ENCODE assay signal across 9 cellular contexts in genomic region chr3:141368925-141369794, GRCh38. TPM values are rescaled to one million over a fixed set of nuclear protein-coding genes. Genes with fewer than 3 reads are reported as not detected.
A peak's percentile ranks its signal among the peaks of the same experiment; 100 is the strongest.
DNase-seq lines count a peak whose midpoint lies in the region; ATAC-seq, FAIRE-seq and TF ChIP-seq lines count a peak whose summit lies in the region.
"Had no signal": no experiment of that assay in that cellular context is flagged by ENCODE, and none has a peak within 500 bp of the region (broad histone marks: within the 10 kb centered on the region; RNA-seq: fewer than 3 reads in every experiment).

No MANE protein-coding gene starts in this region.

- H3K9me3 ChIP-seq in PC-3 (ENCODE audit: low read length) = no peaks in the 10 kb centered on the region
- H3K9me3 ChIP-seq in H1 (ENCODE audit: insufficient read depth in 2 of 2, low read depth in 1 of 2, low read length in 1 of 2) = no peaks in the 10 kb centered on the region
- H3K9me3 ChIP-seq in CD4-positive, alpha-beta T cell (ENCODE audit: control insufficient read depth, low read length) = no peaks in the 10 kb centered on the region

- H3K14ac ChIP-seq in H1 (ENCODE audit: insufficient read length) = no peak overlapping the region

- H3K4me2 ChIP-seq in PC-3 (ENCODE audit: low read length) (peak overlapping the region; percentile 84), H1 (ENCODE audit: insufficient read depth in 1 of 2, low read depth in 2 of 2, low read length in 2 of 2) (peak overlapping the region in 1 of 2 experiments; percentile 39; a peak in 1 of 4 replicates)

- H3K9me2 ChIP-seq in PC-3 (replicated peaks; ENCODE audit: low read length) = no peaks in the 10 kb centered on the region

- H3K79me2 ChIP-seq in PC-3 (ENCODE audit: low read length) (peaks cover 10% of the 10 kb centered on the region), H1 (ENCODE audit: control insufficient read depth in 1 of 2, insufficient read depth in 2 of 2, low read length in 2 of 2) (no peaks in the 10 kb centered on the region)

- no peak for TF ChIP-seq RAD21 in H1 (IDR thresholded peaks at IDR 0.05 in 1 of 2, conservative IDR thresholded peaks at IDR 0.05 in 1 of 2; ENCODE audit: low read depth in 2 of 2, low read length in 2 of 2)

- no peak overlapping the region for H3K56ac ChIP-seq in H1 (replicated peaks; ENCODE audit: insufficient read length, low read depth, low read length)

- H3K36me3 ChIP-seq in PC-3 (ENCODE audit: low read depth, low read length) (no peaks in the 10 kb centered on the region), H1 (ENCODE audit: control insufficient read depth in 2 of 4, insufficient read depth in 4 of 4, low read length in 3 of 4) (no peaks in the 10 kb centered on the region)

- no peaks in the 10 kb centered on the region for H3K9me3 Mint-ChIP-seq in osteocyte (ENCODE audit: unreplicated experiment)
- no peaks in the 10 kb centered on the region for H3K9me3 Mint-ChIP-seq in CD4-positive, alpha-beta T cell
- H3K9me3 Mint-ChIP-seq: stimulated activated naive CD8-positive, alpha-beta T cell treated with anti-CD3 and anti-CD28 coated beads, Interleukin-15, amount 100 ng/mL, for 72 hours had no signal

- no peak overlapping the region for H2BK20ac ChIP-seq in H1 (ENCODE audit: low read length)

- H2BK15ac ChIP-seq in H1 (ENCODE audit: low read length) = no peak overlapping the region

- TSS peak; percentile 11 for BruUV-seq in PC-3 (replicated peaks; lab: Mats Ljungman, UMichigan)

- H3K4me1 ChIP-seq in PC-3 (ENCODE audit: insufficient read depth, low read length) = peaks cover 48% of the 10 kb centered on the region
- H3K4me1 ChIP-seq in H1 (replicated peaks in 1 of 4; ENCODE audit: control insufficient read depth in 3 of 4, insufficient read depth in 4 of 4, low read length in 3 of 4) = peaks cover 2 to 13% (median 8%) of the 10 kb centered on the region in 4 experiments

- peak overlapping the region; percentile 58; the same call in 1 of the 2 replicates for H2BK5ac ChIP-seq in H1 (ENCODE audit: low read depth, low read length)

- no peak for FAIRE-seq in H1 (lab: Jason Lieb, UNC)

- H4K20me1 ChIP-seq in PC-3 (ENCODE audit: low read length) (no peaks in the 10 kb centered on the region), H1 (replicated peaks in 1 of 2; ENCODE audit: control insufficient read depth in 1 of 2, insufficient read depth in 2 of 2, low read length in 2 of 2) (no peaks in the 10 kb centered on the region)

- peak overlapping the region; percentile 64 for H3K4me3 Mint-ChIP-seq in osteocyte (ENCODE audit: unreplicated experiment)
- H3K4me3 Mint-ChIP-seq in CD4-positive, alpha-beta T cell = no peak overlapping the region
- H3K4me3 Mint-ChIP-seq: stimulated activated naive CD8-positive, alpha-beta T cell treated with anti-CD3 and anti-CD28 coated beads, Interleukin-15, amount 100 ng/mL, for 72 hours had no signal

- intact Hi-C loops in PC-3 (cut with micrococcal nuclease) = loop anchor here (5.0 kb wide), 1 partner anchor 57 kb away; no protein-coding TSS in a partner anchor
- intact Hi-C loops in CD4-positive, alpha-beta T cell (cut with DNase I, micrococcal nuclease) = loop anchor here in 1 of 2 experiments (2.0 to 5.0 kb wide), 2 partner anchors 57 to 84 kb away; no protein-coding TSS in a partner anchor

- ATAC-seq in PC-3 = no peak
- ATAC-seq in CD4-positive, alpha-beta T cell (ENCODE audit: poor library complexity) = no peak
- no peak for ATAC-seq in GM21526 (IDR thresholded peaks at IDR 0.05; ENCODE audit: low FRiP score, unreplicated experiment)

- CTCF ChIA-PET in PC-3 (lab: Charles Lee) = no interaction called here
- CTCF ChIA-PET in H1 (lab: Charles Lee; ENCODE audit: partially characterized antibody) = interaction anchor here (0.9 to 4.5 kb wide), 16 partner anchors 9 to 192 kb away, joined by 3 to 31 read pairs (median 4); no protein-coding TSS in a partner anchor
- CTCF ChIA-PET in CD4-positive, alpha-beta T cell (lab: Charles Lee) = interaction anchor here (1.3 to 2.8 kb wide), 11 partner anchors 8 to 85 kb away, joined by 4 to 20 read pairs (median 8); no protein-coding TSS in a partner anchor

- no peaks in the 10 kb centered on the region for H3K23me2 ChIP-seq in H1 (ENCODE audit: low read depth, low read length)

- no peak for TF ChIP-seq EP300 in H1 (IDR thresholded peaks at IDR 0.05; ENCODE audit: borderline replicate concordance in 1 of 2, low read depth in 2 of 2, low read length in 2 of 2)

- H2AK5ac ChIP-seq in H1 (ENCODE audit: low read depth, low read length) = no peak overlapping the region

- 88% methylated on average over 14 of the region's 15 CpGs; no CpG with 5 or more reads in 1 of the 2 experiments for WGBS in H1 (ENCODE audit: extremely low coverage in 1 of 2, insufficient coverage in 1 of 2, insufficient read length in 1 of 2, insufficient replicate concordance in 2 of 2, low coverage in 1 of 2, low lambda C conversion rate in 2 of 2, missing lambda C conversion rate in 1 of 2), 2 experiments

- H2AFZ ChIP-seq in PC-3 (ENCODE audit: low read length) (peak overlapping the region; percentile 32; the same call in 1 of the 2 replicates), H1 (ENCODE audit: low read length) (no peak overlapping the region)

- H3K27me3 ChIP-seq in PC-3 (ENCODE audit: low read length) = no peaks in the 10 kb centered on the region
- no peaks in the 10 kb centered on the region for H3K27me3 ChIP-seq in H1 (replicated peaks in 1 of 4; ENCODE audit: control insufficient read depth in 3 of 4, extremely low read depth in 1 of 4, insufficient read depth in 3 of 4, low read length in 3 of 4)
- H3K27me3 ChIP-seq in CD4-positive, alpha-beta T cell (ENCODE audit: control insufficient read depth, insufficient read depth, low read length) = no peaks in the 10 kb centered on the region

- H4K8ac ChIP-seq in H1 (ENCODE audit: extremely low read depth, insufficient read depth, low read length) = no peak overlapping the region

- DNase-seq in PC-3 = peak; percentile 48
- DNase-seq in H1 (ENCODE audit: low read depth in 1 of 2, low spot score in 2 of 2) = no peak
- no peak for DNase-seq in osteocyte (ENCODE audit: extremely low spot score, unreplicated experiment)
- no peak for DNase-seq in CD4-positive, alpha-beta T cell
- no peak for DNase-seq in NCI-H2196 treated with DMSO at 0.1 percent for 48 hours (lab: John Stamatoyannopoulos, UW; ENCODE audit: unreplicated experiment)
- DNase-seq in COLO668 (lab: John Stamatoyannopoulos, UW; ENCODE audit: unreplicated experiment) = no peak

- H3K4me3 ChIP-seq in PC-3 (ENCODE audit: low read length) = peak overlapping the region; percentile 56
- peak overlapping the region in 1 of 4 experiments; percentile 21; a peak in 1 of 8 replicates for H3K4me3 ChIP-seq in H1 (ENCODE audit: extremely low read depth in 1 of 4, insufficient read depth in 2 of 4, low read depth in 3 of 4, low read length in 4 of 4)

- H3K4me1 Mint-ChIP-seq in osteocyte (ENCODE audit: unreplicated experiment) = peaks cover 56% of the 10 kb centered on the region
- H3K4me1 Mint-ChIP-seq in CD4-positive, alpha-beta T cell (ENCODE audit: low read depth) = peaks cover 8% of the 10 kb centered on the region

- TF ChIP-seq CTCF in C4-2B (conservative IDR thresholded peaks at IDR 0.05) (no peak), PC-3 (conservative IDR thresholded peaks at IDR 0.05; ENCODE audit: low read depth, low read length) (no peak), H1 (IDR thresholded peaks at IDR 0.05; ENCODE audit: control extremely low read depth in 1 of 3, insufficient read depth in 1 of 3, low read depth in 1 of 3, low read length in 3 of 3) (no peak), osteocyte (IDR thresholded peaks at IDR 0.05) (no peak)
- no peak for TF ChIP-seq CTCF in CD4-positive, alpha-beta T cell (IDR thresholded peaks at IDR 0.05)

- peak overlapping the region; percentile 98 for H3K27ac Mint-ChIP-seq in osteocyte (ENCODE audit: unreplicated experiment)
- H3K27ac Mint-ChIP-seq in CD4-positive, alpha-beta T cell = no peak overlapping the region

- no peak overlapping the region for H3K23ac ChIP-seq in H1 (ENCODE audit: insufficient read length)

- H3K9ac ChIP-seq in PC-3 (ENCODE audit: low read length) (peak overlapping the region; percentile 98), H1 (replicated peaks in 1 of 4; ENCODE audit: extremely low read depth in 1 of 4, low read depth in 3 of 4, low read length in 3 of 4) (no peak overlapping the region)

- H3K79me1 ChIP-seq in H1 (ENCODE audit: low read depth, low read length) = no peaks in the 10 kb centered on the region

- POLR2A ChIA-PET in PC-3 (lab: Charles Lee; ENCODE audit: unreplicated experiment) = interaction anchor here (0.6 to 0.7 kb wide), 2 partner anchors 62 to 94 kb away, joined by 3 to 4 read pairs; no protein-coding TSS in a partner anchor
- POLR2A ChIA-PET in H1 (lab: Charles Lee; ENCODE audit: partially characterized antibody) = interaction anchor here (0.8 to 1.6 kb wide), 4 partner anchors 19 to 118 kb away, joined by 3 to 4 read pairs (median 3); no protein-coding TSS in a partner anchor
- POLR2A ChIA-PET in CD4-positive, alpha-beta T cell (lab: Charles Lee) = interaction anchor here (0.6 to 2.3 kb wide), 5 partner anchors 10 to 488 kb away, joined by 3 to 10 read pairs (median 5); no protein-coding TSS in a partner anchor

- H3K4ac ChIP-seq in H1 (replicated peaks; ENCODE audit: insufficient read length, low read depth, low read length) = no peak overlapping the region

- H2BK120ac ChIP-seq in H1 (replicated peaks; ENCODE audit: low read depth, low read length) = no peak overlapping the region

- H3K27me3 Mint-ChIP-seq in osteocyte (ENCODE audit: unreplicated experiment) = no peaks in the 10 kb centered on the region
- no peaks in the 10 kb centered on the region for H3K27me3 Mint-ChIP-seq in CD4-positive, alpha-beta T cell
- H3K27me3 Mint-ChIP-seq: stimulated activated naive CD8-positive, alpha-beta T cell treated with anti-CD3 and anti-CD28 coated beads, Interleukin-15, amount 100 ng/mL, for 72 hours had no signal

- H3F3A ChIP-seq in PC-3 (ENCODE audit: low read length, unreplicated experiment) = peaks cover 14% of the 10 kb centered on the region

- H4K91ac ChIP-seq in H1 (replicated peaks; ENCODE audit: insufficient read length, low read length) = no peak overlapping the region

- H3K36me3 Mint-ChIP-seq in osteocyte (ENCODE audit: unreplicated experiment) = no peaks in the 10 kb centered on the region
- H3K36me3 Mint-ChIP-seq in CD4-positive, alpha-beta T cell (ENCODE audit: low read depth) = no peaks in the 10 kb centered on the region

- H2BK12ac ChIP-seq in H1 (ENCODE audit: low read depth, low read length) = peak overlapping the region; percentile 30

- H3K18ac ChIP-seq in H1 (ENCODE audit: extremely low read depth, low read length) = peak overlapping the region; percentile 48; the same call in 1 of the 2 replicates

- H3K27ac ChIP-seq in C4-2B (peak overlapping the region; percentile 26), PC-3 (ENCODE audit: low read length) (peak overlapping the region; percentile 100), H1 (ENCODE audit: low read depth, low read length) (no peak overlapping the region)
- H3K27ac ChIP-seq in CD4-positive, alpha-beta T cell (ENCODE audit: low read depth, low read length) = no peak overlapping the region

- H4K5ac ChIP-seq in H1 (ENCODE audit: insufficient read length, low read depth, low read length) = no peak overlapping the region

- no peak for TF ChIP-seq POLR2A in H1 (IDR thresholded peaks at IDR 0.05; ENCODE audit: control extremely low read depth in 1 of 2, low read depth in 2 of 2, low read length in 2 of 2)

RNA-seq across cellular contexts. Expression of gene ZBTB38, which starts 0.9 kb away (rescaled TPM):
- total RNA-seq in PC-3 (2014; rRNA removed) (17.0 and 19.6 TPM in 2 replicates), osteocyte (41.8 and 43.9 TPM in 2 replicates)
- total RNA-seq in H1 (2021; fragmentation: NEBNext Ultra II Directional; extraction: Animal tissue kit (Norgen Biotek cat#: 25700)) = 9.8 and 10.5 TPM in 2 replicates
- 3.8 and 4.4 TPM in 2 replicates for polyA plus RNA-seq in H1 (2011; rRNA removed)
- polyA plus RNA-seq in H1 (2011; cell fraction: cytosol; rRNA removed) = 3.2 TPM
- polyA plus RNA-seq in H1 (2011; cell fraction: nucleus; rRNA removed) = 6.4 TPM
- 3.5 to 5.7 TPM (median 4.0 TPM) in 4 replicates for polyA plus RNA-seq in H1 (2012, experiment 1 of 2)
- 0.17 TPM for polyA plus RNA-seq in H1 (2012, experiment 2 of 2)
- 7.7 TPM for polyA plus RNA-seq in H1 (2013, experiment 1 of 2)
- 7.0 TPM for polyA plus RNA-seq in H1 (2013, experiment 2 of 2)
- 14.2 and 20.9 TPM in 2 replicates for polyA minus RNA-seq in H1 (2011; rRNA and poly(A)+ RNA removed)
- 9.7 TPM for polyA minus RNA-seq in H1 (2011; cell fraction: cytosol; rRNA and poly(A)+ RNA removed)
- polyA minus RNA-seq in H1 (2011; cell fraction: nucleus; rRNA and poly(A)+ RNA removed) = 25.4 TPM
- 10 to 100 TPM; 21.8 to 22.0 TPM for total RNA-seq in CD4-positive, alpha-beta T cell

Comparison
In these comparisons a context has a peak if more than half of its experiments do, and no peak if none do; other contexts are left out.
1. H3K27ac ChIP-seq: peak in C4-2B (single experiment) and PC-3 (single experiment); none in H1 (single experiment) and CD4-positive, alpha-beta T cell (single experiment).